ENCODE assay signal across 1 cellular context in the genomic region with DNA sequence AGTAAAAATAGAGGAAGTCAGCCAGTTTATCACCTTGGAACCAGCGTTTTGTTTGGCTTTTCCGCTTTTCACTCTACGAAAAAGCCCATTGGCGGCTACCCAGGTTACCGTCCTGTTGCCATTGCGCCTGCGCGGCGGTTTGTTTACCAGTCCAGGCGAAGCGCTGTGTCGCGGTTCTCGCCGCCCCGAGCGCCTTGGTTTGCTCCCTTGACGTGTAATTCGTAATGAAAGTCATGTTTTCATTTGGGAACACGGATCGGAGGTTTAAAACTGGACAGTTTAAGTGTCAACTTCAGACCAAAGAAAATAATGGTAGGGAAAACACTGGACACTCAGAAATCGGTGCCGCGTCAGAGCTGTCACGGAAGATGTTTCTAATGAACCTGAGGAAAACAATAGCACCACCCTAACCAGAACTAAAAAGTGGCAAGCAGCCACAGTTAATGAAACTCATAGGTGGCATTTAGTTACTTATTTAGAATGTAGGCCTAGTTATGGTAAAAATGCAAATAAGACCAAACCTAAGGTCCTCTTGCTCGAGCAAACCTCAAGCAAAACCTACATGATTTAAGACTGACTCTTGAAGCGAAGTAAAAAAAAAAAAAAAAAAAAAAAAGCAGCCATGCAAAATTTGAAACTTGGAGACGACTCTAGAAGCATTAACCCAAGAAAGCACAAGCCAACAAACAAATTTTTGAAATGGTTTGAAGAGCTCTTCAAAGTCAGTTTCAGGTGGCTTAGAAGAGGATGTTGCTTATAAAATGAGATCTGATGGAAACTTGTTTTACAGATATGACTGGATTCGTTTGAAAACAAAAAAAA.
TF ChIP-seq lines count a peak whose summit lies in the region.

No MANE protein-coding gene starts in this region.

TF ChIP-seq in K562, 482 proteins besides CTCF, POLR2A, EP300 and RAD21 (continued from another document and continues in another):
- TF ChIP-seq ZNF212 (CRISPR knock-in tag; IDR thresholded peaks at IDR 0.05) = no peak
- TF ChIP-seq DACH1 (IDR thresholded peaks at IDR 0.05; ENCODE audit: partially characterized antibody) = no peak
- no peak for TF ChIP-seq NFATC3 (IDR thresholded peaks at IDR 0.05)
- TF ChIP-seq RFX1 (IDR thresholded peaks at IDR 0.05) = peak; percentile 67
- TF ChIP-seq HDAC1 (IDR thresholded peaks at IDR 0.05) = 0 out of 4 replicates have a peak, but pooled peaks of 1 of the 2 experiments have one; percentile 36
- TF ChIP-seq, protein P1, sequence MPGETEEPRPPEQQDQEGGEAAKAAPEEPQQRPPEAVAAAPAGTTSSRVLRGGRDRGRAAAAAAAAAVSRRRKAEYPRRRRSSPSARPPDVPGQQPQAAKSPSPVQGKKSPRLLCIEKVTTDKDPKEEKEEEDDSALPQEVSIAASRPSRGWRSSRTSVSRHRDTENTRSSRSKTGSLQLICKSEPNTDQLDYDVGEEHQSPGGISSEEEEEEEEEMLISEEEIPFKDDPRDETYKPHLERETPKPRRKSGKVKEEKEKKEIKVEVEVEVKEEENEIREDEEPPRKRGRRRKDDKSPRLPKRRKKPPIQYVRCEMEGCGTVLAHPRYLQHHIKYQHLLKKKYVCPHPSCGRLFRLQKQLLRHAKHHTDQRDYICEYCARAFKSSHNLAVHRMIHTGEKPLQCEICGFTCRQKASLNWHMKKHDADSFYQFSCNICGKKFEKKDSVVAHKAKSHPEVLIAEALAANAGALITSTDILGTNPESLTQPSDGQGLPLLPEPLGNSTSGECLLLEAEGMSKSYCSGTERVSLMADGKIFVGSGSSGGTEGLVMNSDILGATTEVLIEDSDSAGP (CRISPR knock-in tag; IDR thresholded peaks at IDR 0.05) = no peak
- TF ChIP-seq BCL6 (CRISPR knock-in tag; IDR thresholded peaks at IDR 0.05) = no peak
- TF ChIP-seq ZNF253 (CRISPR knock-in tag; conservative IDR thresholded peaks at IDR 0.05) = no peak
- TF ChIP-seq MTA3 (IDR thresholded peaks at IDR 0.05; ENCODE audit: borderline replicate concordance) = no peak
- TF ChIP-seq CTBP1 (IDR thresholded peaks at IDR 0.05; ENCODE audit: borderline replicate concordance) = no peak
- no peak for TF ChIP-seq U2AF1 (optimal IDR thresholded peaks at IDR 0.05; ENCODE audit: low read depth, low read length)
- no peak for TF ChIP-seq ZNF785 (CRISPR knock-in tag; IDR thresholded peaks at IDR 0.05)
- TF ChIP-seq, protein P2, sequence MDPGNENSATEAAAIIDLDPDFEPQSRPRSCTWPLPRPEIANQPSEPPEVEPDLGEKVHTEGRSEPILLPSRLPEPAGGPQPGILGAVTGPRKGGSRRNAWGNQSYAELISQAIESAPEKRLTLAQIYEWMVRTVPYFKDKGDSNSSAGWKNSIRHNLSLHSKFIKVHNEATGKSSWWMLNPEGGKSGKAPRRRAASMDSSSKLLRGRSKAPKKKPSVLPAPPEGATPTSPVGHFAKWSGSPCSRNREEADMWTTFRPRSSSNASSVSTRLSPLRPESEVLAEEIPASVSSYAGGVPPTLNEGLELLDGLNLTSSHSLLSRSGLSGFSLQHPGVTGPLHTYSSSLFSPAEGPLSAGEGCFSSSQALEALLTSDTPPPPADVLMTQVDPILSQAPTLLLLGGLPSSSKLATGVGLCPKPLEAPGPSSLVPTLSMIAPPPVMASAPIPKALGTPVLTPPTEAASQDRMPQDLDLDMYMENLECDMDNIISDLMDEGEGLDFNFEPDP (CRISPR knock-in tag; IDR thresholded peaks at IDR 0.05) = no peak
- no peak for TF ChIP-seq CHD4 (IDR thresholded peaks at IDR 0.05; ENCODE audit: insufficient read depth, insufficient replicate concordance, low read depth, low read length, poor library complexity, severe bottlenecking)
- no peak for TF ChIP-seq ZNF354B (CRISPR knock-in tag; IDR thresholded peaks at IDR 0.05)
- TF ChIP-seq LARP7 (IDR thresholded peaks at IDR 0.05) = no peak
- no peak for TF ChIP-seq HDGF (IDR thresholded peaks at IDR 0.05)
- TF ChIP-seq HNRNPLL (IDR thresholded peaks at IDR 0.05; ENCODE audit: low read depth, low read length, poor library complexity, severe bottlenecking) = peak; percentile 66
- TF ChIP-seq ZBED1 (IDR thresholded peaks at IDR 0.05) = no peak
- TF ChIP-seq, protein P3, sequence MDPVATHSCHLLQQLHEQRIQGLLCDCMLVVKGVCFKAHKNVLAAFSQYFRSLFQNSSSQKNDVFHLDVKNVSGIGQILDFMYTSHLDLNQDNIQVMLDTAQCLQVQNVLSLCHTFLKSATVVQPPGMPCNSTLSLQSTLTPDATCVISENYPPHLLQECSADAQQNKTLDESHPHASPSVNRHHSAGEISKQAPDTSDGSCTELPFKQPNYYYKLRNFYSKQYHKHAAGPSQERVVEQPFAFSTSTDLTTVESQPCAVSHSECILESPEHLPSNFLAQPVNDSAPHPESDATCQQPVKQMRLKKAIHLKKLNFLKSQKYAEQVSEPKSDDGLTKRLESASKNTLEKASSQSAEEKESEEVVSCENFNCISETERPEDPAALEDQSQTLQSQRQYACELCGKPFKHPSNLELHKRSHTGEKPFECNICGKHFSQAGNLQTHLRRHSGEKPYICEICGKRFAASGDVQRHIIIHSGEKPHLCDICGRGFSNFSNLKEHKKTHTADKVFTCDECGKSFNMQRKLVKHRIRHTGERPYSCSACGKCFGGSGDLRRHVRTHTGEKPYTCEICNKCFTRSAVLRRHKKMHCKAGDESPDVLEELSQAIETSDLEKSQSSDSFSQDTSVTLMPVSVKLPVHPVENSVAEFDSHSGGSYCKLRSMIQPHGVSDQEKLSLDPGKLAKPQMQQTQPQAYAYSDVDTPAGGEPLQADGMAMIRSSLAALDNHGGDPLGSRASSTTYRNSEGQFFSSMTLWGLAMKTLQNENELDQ (CRISPR knock-in tag; IDR thresholded peaks at IDR 0.05; ENCODE audit: borderline replicate concordance) = no peak
- peak; percentile 34; the same call in 1 of the 2 replicates for TF ChIP-seq PHF8 (IDR thresholded peaks at IDR 0.05; ENCODE audit: borderline replicate concordance, low read length)
- 0 out of 2 replicates have a peak, but pooled peaks have one; percentile 3 for TF ChIP-seq EP400 (IDR thresholded peaks at IDR 0.05)
- TF ChIP-seq, protein P4, sequence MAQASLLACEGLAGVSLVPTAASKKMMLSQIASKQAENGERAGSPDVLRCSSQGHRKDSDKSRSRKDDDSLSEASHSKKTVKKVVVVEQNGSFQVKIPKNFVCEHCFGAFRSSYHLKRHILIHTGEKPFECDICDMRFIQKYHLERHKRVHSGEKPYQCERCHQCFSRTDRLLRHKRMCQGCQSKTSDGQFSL (CRISPR knock-in tag; IDR thresholded peaks at IDR 0.05) = no peak
- TF ChIP-seq, protein P4 (tag; IDR thresholded peaks at IDR 0.05) = no peak
- TF ChIP-seq SP1 (CRISPR knock-in tag; IDR thresholded peaks at IDR 0.05) = no peak
- 0 out of 2 replicates have a peak, but pooled peaks have one; percentile 36 for TF ChIP-seq SMARCE1 (IDR thresholded peaks at IDR 0.05)
- TF ChIP-seq RBFOX2 (IDR thresholded peaks at IDR 0.05; ENCODE audit: low read depth, low read length) = peak; percentile 74
- TF ChIP-seq, protein P5, sequence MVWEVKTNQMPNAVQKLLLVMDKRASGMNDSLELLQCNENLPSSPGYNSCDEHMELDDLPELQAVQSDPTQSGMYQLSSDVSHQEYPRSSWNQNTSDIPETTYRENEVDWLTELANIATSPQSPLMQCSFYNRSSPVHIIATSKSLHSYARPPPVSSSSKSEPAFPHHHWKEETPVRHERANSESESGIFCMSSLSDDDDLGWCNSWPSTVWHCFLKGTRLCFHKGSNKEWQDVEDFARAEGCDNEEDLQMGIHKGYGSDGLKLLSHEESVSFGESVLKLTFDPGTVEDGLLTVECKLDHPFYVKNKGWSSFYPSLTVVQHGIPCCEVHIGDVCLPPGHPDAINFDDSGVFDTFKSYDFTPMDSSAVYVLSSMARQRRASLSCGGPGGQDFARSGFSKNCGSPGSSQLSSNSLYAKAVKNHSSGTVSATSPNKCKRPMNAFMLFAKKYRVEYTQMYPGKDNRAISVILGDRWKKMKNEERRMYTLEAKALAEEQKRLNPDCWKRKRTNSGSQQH (CRISPR knock-in tag; IDR thresholded peaks at IDR 0.05) = no peak
- TF ChIP-seq, protein P6, sequence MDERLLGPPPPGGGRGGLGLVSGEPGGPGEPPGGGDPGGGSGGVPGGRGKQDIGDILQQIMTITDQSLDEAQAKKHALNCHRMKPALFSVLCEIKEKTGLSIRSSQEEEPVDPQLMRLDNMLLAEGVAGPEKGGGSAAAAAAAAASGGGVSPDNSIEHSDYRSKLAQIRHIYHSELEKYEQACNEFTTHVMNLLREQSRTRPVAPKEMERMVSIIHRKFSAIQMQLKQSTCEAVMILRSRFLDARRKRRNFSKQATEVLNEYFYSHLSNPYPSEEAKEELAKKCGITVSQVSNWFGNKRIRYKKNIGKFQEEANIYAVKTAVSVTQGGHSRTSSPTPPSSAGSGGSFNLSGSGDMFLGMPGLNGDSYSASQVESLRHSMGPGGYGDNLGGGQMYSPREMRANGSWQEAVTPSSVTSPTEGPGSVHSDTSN (CRISPR knock-in tag; IDR thresholded peaks at IDR 0.05; ENCODE audit: low read depth) = no peak
- TF ChIP-seq, protein P6 (tag; conservative IDR thresholded peaks at IDR 0.05; ENCODE audit: low read depth) = peak; percentile 48
- no peak for TF ChIP-seq CHD1 (IDR thresholded peaks at IDR 0.05; ENCODE audit: low read length)
- TF ChIP-seq, protein P7, sequence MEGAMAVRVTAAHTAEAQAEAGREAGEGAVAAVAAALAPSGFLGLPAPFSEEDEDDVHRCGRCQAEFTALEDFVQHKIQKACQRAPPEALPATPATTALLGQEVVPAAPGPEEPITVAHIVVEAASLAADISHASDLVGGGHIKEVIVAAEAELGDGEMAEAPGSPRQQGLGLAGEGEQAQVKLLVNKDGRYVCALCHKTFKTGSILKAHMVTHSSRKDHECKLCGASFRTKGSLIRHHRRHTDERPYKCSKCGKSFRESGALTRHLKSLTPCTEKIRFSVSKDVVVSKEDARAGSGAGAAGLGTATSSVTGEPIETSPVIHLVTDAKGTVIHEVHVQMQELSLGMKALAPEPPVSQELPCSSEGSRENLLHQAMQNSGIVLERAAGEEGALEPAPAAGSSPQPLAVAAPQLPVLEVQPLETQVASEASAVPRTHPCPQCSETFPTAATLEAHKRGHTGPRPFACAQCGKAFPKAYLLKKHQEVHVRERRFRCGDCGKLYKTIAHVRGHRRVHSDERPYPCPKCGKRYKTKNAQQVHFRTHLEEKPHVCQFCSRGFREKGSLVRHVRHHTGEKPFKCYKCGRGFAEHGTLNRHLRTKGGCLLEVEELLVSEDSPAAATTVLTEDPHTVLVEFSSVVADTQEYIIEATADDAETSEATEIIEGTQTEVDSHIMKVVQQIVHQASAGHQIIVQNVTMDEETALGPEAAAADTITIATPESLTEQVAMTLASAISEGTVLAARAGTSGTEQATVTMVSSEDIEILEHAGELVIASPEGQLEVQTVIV (CRISPR knock-in tag; IDR thresholded peaks at IDR 0.05; ENCODE audit: borderline replicate concordance) = no peak
- TF ChIP-seq, protein P8, sequence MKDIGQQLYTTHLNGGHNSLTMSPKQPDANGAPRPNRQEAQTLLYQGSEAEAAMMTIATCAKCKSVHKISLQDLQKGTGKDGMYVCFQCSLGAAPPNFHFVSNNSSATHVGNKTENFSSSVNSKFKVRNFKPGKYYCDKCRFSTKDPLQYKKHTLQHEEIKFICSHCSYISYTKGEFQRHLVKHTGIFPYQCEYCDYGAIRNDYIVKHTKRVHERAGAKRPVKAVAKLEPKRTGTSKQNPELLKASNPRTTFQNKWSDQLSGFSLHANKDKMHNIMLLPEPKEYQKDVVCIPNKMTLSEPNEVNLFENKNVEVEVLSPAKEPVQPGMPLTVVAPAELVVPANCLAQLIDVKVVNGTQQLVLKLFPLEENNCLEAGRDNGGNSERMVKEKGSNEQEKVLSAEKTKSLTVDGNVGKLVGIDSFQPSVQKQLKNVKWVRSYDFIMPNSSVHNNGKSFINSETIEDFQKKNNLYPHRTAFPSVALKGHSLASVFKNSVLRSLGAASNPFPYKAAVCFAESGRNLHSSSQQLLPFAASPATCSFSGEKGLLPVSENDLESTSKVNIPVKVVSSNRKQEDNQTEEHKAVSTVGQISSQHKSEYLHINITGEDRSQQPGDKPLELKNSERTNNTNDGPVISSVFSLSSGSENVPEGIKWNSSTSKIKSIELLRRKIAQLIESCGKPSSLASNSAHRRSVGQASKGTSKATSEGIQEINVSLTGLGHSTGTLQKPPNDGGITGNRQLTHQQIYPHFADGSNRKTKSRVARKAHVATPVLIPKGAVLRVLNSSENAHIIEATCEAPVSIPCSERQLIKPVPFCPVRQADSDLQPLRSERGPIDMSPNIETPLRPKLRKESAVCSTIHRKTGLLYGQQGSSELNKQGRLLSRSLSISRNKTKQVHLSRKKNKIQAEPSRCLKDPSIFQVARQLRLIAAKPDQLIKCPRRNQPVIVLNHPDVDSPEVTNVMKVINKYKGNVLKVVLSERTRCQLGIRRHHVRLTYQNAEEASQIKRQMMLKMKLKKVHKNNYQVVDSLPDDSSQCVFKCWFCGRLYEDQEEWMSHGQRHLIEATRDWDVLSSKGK (CRISPR knock-in tag; IDR thresholded peaks at IDR 0.05) = no peak
- no peak for TF ChIP-seq NFIC (IDR thresholded peaks at IDR 0.05)
- TF ChIP-seq, protein P9, sequence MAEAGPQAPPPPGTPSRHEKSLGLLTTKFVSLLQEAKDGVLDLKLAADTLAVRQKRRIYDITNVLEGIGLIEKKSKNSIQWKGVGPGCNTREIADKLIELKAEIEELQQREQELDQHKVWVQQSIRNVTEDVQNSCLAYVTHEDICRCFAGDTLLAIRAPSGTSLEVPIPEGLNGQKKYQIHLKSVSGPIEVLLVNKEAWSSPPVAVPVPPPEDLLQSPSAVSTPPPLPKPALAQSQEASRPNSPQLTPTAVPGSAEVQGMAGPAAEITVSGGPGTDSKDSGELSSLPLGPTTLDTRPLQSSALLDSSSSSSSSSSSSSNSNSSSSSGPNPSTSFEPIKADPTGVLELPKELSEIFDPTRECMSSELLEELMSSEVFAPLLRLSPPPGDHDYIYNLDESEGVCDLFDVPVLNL (CRISPR knock-in tag; IDR thresholded peaks at IDR 0.05; ENCODE audit: low read depth) = no peak
- TF ChIP-seq FOXA3 (CRISPR knock-in tag; conservative IDR thresholded peaks at IDR 0.05 in 1 of 2, IDR thresholded peaks at IDR 0.05 in 1 of 2) = 0 out of 4 replicates have a peak, but pooled peaks of 1 of the 2 experiments have one; percentile 22
- no peak for TF ChIP-seq ZNF699 (CRISPR knock-in tag; IDR thresholded peaks at IDR 0.05; ENCODE audit: insufficient replicate concordance)
- TF ChIP-seq ZNF232 (CRISPR knock-in tag; IDR thresholded peaks at IDR 0.05) = no peak
- TF ChIP-seq ZNF311 (CRISPR knock-in tag; IDR thresholded peaks at IDR 0.05) = no peak
- TF ChIP-seq ZNF282 (CRISPR knock-in tag; IDR thresholded peaks at IDR 0.05) = no peak
